ENCODE assay signal across 8 cellular contexts in genomic region chr9:129225815-129226214, GRCh38. TPM values are rescaled to one million over a fixed set of nuclear protein-coding genes. Genes with fewer than 3 reads are reported as not detected.
DNase-seq lines count a peak whose midpoint lies in the region; ATAC-seq and TF ChIP-seq lines count a peak whose summit lies in the region.

No MANE protein-coding gene starts in this region.

- no peak overlapping the region for H3K9ac ChIP-seq in IMR-90 (ENCODE audit: low read depth, low read length)

- H3K4ac ChIP-seq in IMR-90 (ENCODE audit: low read depth, low read length): peak overlapping the region; percentile 64

- peak overlapping the region in 1 of 2 experiments; percentile 69; a peak in 1 of 4 replicates for H4K8ac ChIP-seq in IMR-90 (ENCODE audit: low read depth in 2 of 2, low read length in 2 of 2)

- H3K27ac ChIP-seq in IMR-90 (ENCODE audit: insufficient read depth, low read length): no peak overlapping the region

- CTCF ChIA-PET in IMR-90 (lab: Yijun Ruan, JAX): no interaction called here

- no peaks in the 10 kb centered on the region for H3K9me3 ChIP-seq in IMR-90 (ENCODE audit: control insufficient read depth, insufficient read depth, low read length)

- WGBS in IMR-90 (ENCODE audit: extremely low coverage in 2 of 2, insufficient read length in 1 of 2), 2 experiments: no CpG with 5 or more reads among the region's 12 CpGs

- intact Hi-C loops in IMR-90 (cut with micrococcal nuclease): no loop called here
- intact Hi-C loops in sciatic nerve (cut with DNase I): no loop called here

- dilution Hi-C loops in IMR-90 (cut with HindIII; ENCODE audit: low sequenced_read_pairs, unreplicated experiment): no loop called here

- H4K5ac ChIP-seq in IMR-90 (ENCODE audit: low read depth, low read length): no peak overlapping the region

- no peak overlapping the region for H2BK15ac ChIP-seq in IMR-90 (ENCODE audit: low read depth, low read length)

- ATAC-seq in IMR-90 (ENCODE audit: low read depth) (peak; percentile 66), sciatic nerve (peak; percentile 95), GM18502 (IDR thresholded peaks at IDR 0.05; ENCODE audit: poor library complexity, unreplicated experiment) (no peak)

- in situ Hi-C loops in IMR-90 (cut with MboI; ENCODE audit: low sequenced_read_pairs): no loop called here

- no peaks in the 10 kb centered on the region; the same call in 1 of the 2 replicates for H3K27me3 ChIP-seq in IMR-90 (ENCODE audit: control insufficient read depth, insufficient read depth, low read length)

- peak overlapping the region; percentile 23; the same call in 1 of the 2 replicates for H2BK120ac ChIP-seq in IMR-90 (ENCODE audit: low read depth, low read length)

- peaks cover 3% of the 10 kb centered on the region; the same call in 1 of the 2 replicates for H3K4me1 ChIP-seq in IMR-90 (ENCODE audit: control insufficient read depth, insufficient read depth, low read length)

- peak overlapping the region; percentile 15 for H2AK9ac ChIP-seq in IMR-90 (replicated peaks; ENCODE audit: low read depth, low read length, poor library complexity)

- H3K36me3 ChIP-seq in IMR-90 (ENCODE audit: control insufficient read depth, insufficient read depth, low read length): no peaks in the 10 kb centered on the region

- no peak for TF ChIP-seq POLR2A in IMR-90 (IDR thresholded peaks at IDR 0.05; ENCODE audit: low read depth, low read length)

- H3K14ac ChIP-seq in IMR-90 (replicated peaks; ENCODE audit: low read depth, low read length): no peak overlapping the region

- BruUV-seq in IMR-90 (replicated peaks; lab: Mats Ljungman, UMichigan): no TSS peak

- H3K18ac ChIP-seq in IMR-90 (ENCODE audit: low read depth, low read length): no peak overlapping the region

- no peaks in the 10 kb centered on the region for H3K79me1 ChIP-seq in IMR-90 (ENCODE audit: low read depth in 1 of 2, low read length in 2 of 2)

- peak overlapping the region; percentile 87 for H2AFZ ChIP-seq in IMR-90 (replicated peaks; ENCODE audit: low read length, poor library complexity)

- no peak for TF ChIP-seq CTCF in IMR-90 (conservative IDR thresholded peaks at IDR 0.05; ENCODE audit: low read depth, low read length)

- H4K20me1 ChIP-seq in IMR-90 (ENCODE audit: insufficient read depth, low read length): no peaks in the 10 kb centered on the region

- H3K9me1 ChIP-seq in IMR-90 (ENCODE audit: insufficient read depth, low read length): peaks cover 4% of the 10 kb centered on the region

- H3K23ac ChIP-seq in IMR-90 (ENCODE audit: low read depth, low read length): no peak overlapping the region

- H3K56ac ChIP-seq in IMR-90 (ENCODE audit: extremely low read depth, insufficient read depth, low read length): no peak overlapping the region

- H3K4me3 ChIP-seq in IMR-90 (ENCODE audit: insufficient read depth, low read depth, low read length): no peak overlapping the region

- peak overlapping the region; percentile 70; the same call in 1 of the 2 replicates for H2AK5ac ChIP-seq in IMR-90 (ENCODE audit: low read depth, low read length)

- DNase-seq in IMR-90 (peak; percentile 73), activated T-cell treated with anti-CD3 and anti-CD28 coated beads for 4 hours (peak; percentile 14), fibroblast of peridontal ligament (ENCODE audit: extremely low read depth) (peak; percentile 83), sciatic nerve (ENCODE audit: low spot score) (peak; percentile 85), SIG-M5 (lab: John Stamatoyannopoulos, UW) (no peak), NCI-H1092 treated with DMSO at 0.1 percent for 48 hours (lab: John Stamatoyannopoulos, UW) (no peak), cortex of kidney (lab: John Stamatoyannopoulos, UW) (no peak)

- no peak overlapping the region for H3K4me2 ChIP-seq in IMR-90 (ENCODE audit: low read depth, low read length)

- no peak overlapping the region for H4K91ac ChIP-seq in IMR-90 (ENCODE audit: insufficient read depth, low read depth, low read length)

- H2BK5ac ChIP-seq in IMR-90 (ENCODE audit: low read depth, low read length, poor library complexity, severe bottlenecking): no peak overlapping the region

- POLR2A ChIA-PET in IMR-90 (lab: Charles Lee; ENCODE audit: unreplicated experiment): interaction anchor here (0.5 kb wide), 1 partner anchor 592 kb away, joined by 3 read pairs; no protein-coding TSS in a partner anchor

- TF ChIP-seq RAD21 in IMR-90 (IDR thresholded peaks at IDR 0.05; ENCODE audit: low read length): no peak

- no peak overlapping the region for H2BK20ac ChIP-seq in IMR-90 (ENCODE audit: low read depth, low read length)

TF ChIP-seq in IMR-90, 13 proteins besides CTCF, POLR2A, EP300 and RAD21:
- TF ChIP-seq SMC3 (IDR thresholded peaks at IDR 0.05; ENCODE audit: low read depth, low read length): no peak
- no peak for TF ChIP-seq MAFK (IDR thresholded peaks at IDR 0.05; ENCODE audit: low read depth, low read length)
- no peak for TF ChIP-seq RCOR1 (IDR thresholded peaks at IDR 0.05; ENCODE audit: insufficient replicate concordance, low read length)
- TF ChIP-seq MAZ (IDR thresholded peaks at IDR 0.05; ENCODE audit: borderline replicate concordance, low read depth, low read length): no peak
- no peak for TF ChIP-seq USF2 (IDR thresholded peaks at IDR 0.05; ENCODE audit: low read depth, low read length)
- no peak for TF ChIP-seq CHD1 (IDR thresholded peaks at IDR 0.05; ENCODE audit: low read depth, low read length)
- TF ChIP-seq BHLHE40 (IDR thresholded peaks at IDR 0.05; ENCODE audit: low read depth, low read length): no peak
- TF ChIP-seq RFX5 (IDR thresholded peaks at IDR 0.05; ENCODE audit: low read depth, low read length): no peak
- no peak for TF ChIP-seq ELK1 (IDR thresholded peaks at IDR 0.05; ENCODE audit: borderline replicate concordance, low read depth, low read length)
- no peak for TF ChIP-seq CEBPB (IDR thresholded peaks at IDR 0.05; ENCODE audit: low read depth, low read length)
- no peak for TF ChIP-seq FOS (IDR thresholded peaks at IDR 0.05; ENCODE audit: low read depth, low read length)
- no peak for TF ChIP-seq NFE2L2 (IDR thresholded peaks at IDR 0.05; ENCODE audit: low read depth, low read length)
- no peak for TF ChIP-seq MXI1 (IDR thresholded peaks at IDR 0.05; ENCODE audit: borderline replicate concordance, low read depth, low read length)

RNA-seq across cellular contexts. Expression of gene IER5L, which starts 47.8 kb away (rescaled TPM):
- total RNA-seq in IMR-90 (2012; rRNA removed) (12.5 and 14.4 TPM in 2 replicates), sciatic nerve (39.3 TPM)
- polyA plus RNA-seq in IMR-90 (2012; rRNA removed): 13.4 and 21.0 TPM in 2 replicates
- polyA plus RNA-seq in IMR-90 (2012; cell fraction: cytosol; rRNA removed): 12.4 and 35.8 TPM in 2 replicates
- 13.1 and 28.4 TPM in 2 replicates for polyA plus RNA-seq in IMR-90 (2012; cell fraction: nucleus; rRNA removed; ENCODE audit: low replicate concordance)

Comparison
In these comparisons a context has a peak if more than half of its experiments do, and no peak if none do; other contexts are left out.
1. DNase-seq: peak in IMR-90 (single experiment), activated T-cell treated with anti-CD3 and anti-CD28 coated beads for 4 hours (single experiment), fibroblast of peridontal ligament (single experiment) and sciatic nerve (single experiment); none in SIG-M5 (single experiment), NCI-H1092 treated with DMSO at 0.1 percent for 48 hours (single experiment) and cortex of kidney (single experiment).